10 cellular contexts compared by ENCODE assay signal in genomic region chr2:42124051-42124813, GRCh38. TPM values are rescaled to one million over a fixed set of nuclear protein-coding genes. Genes with fewer than 3 reads are reported as not detected.
DNase-seq lines count a peak whose midpoint lies in the region; ATAC-seq and TF ChIP-seq lines count a peak whose summit lies in the region.
"Had no signal": no experiment of that assay in that cellular context is flagged by ENCODE, and none has a peak within 500 bp of the region (broad histone marks: within the 10 kb centered on the region; RNA-seq: fewer than 3 reads in every experiment).

No MANE protein-coding gene starts in this region.

- CTCF ChIA-PET in CD8-positive, alpha-beta T cell (lab: Charles Lee): interaction anchor here (1.0 to 3.0 kb wide), 5 partner anchors 10 to 72 kb away, joined by 3 to 20 read pairs (median 5); no protein-coding TSS in a partner anchor

- no peak overlapping the region for H2AFZ ChIP-seq in Karpas-422 (ENCODE audit: low read length)

- no peaks in the 10 kb centered on the region for H3K9me3 ChIP-seq in CD8-positive, alpha-beta T cell (ENCODE audit: low read length)
- no peaks in the 10 kb centered on the region for H3K9me3 ChIP-seq in Karpas-422 (ENCODE audit: low read length)
- H3K9me3 ChIP-seq: vagina had no signal

- no peaks in the 10 kb centered on the region for H3K36me3 ChIP-seq in CD8-positive, alpha-beta T cell (ENCODE audit: insufficient read depth, low read length)
- H3K36me3 ChIP-seq in Karpas-422 (ENCODE audit: insufficient read depth, low read length): no peaks in the 10 kb centered on the region
- H3K36me3 ChIP-seq: vagina had no signal

- in situ Hi-C loops in astrocyte of the spinal cord (cut with HindIII; ENCODE audit: low sequenced_read_pairs): no loop called here

- no peaks in the 10 kb centered on the region for H3K27me3 Mint-ChIP-seq in CD8-positive, alpha-beta T cell (ENCODE audit: low read depth)

- H4K20me1 ChIP-seq in Karpas-422 (ENCODE audit: insufficient read depth, low read depth, low read length): no peaks in the 10 kb centered on the region

- no peak overlapping the region for H3K4me2 ChIP-seq in Karpas-422 (ENCODE audit: low read depth, low read length, poor library complexity, severe bottlenecking)

- no peaks in the 10 kb centered on the region for H3K79me2 ChIP-seq in Karpas-422 (ENCODE audit: low read length)

- peaks cover 2% of the 10 kb centered on the region for H3K9me3 Mint-ChIP-seq in CD8-positive, alpha-beta T cell

- no peaks in the 10 kb centered on the region for H3K9me2 ChIP-seq in Karpas-422 (replicated peaks; ENCODE audit: insufficient read depth, low read length)

- ATAC-seq in CD8-positive, alpha-beta T cell: peak; percentile 68
- ATAC-seq in GM19467 (IDR thresholded peaks at IDR 0.05; ENCODE audit: unreplicated experiment) (peak; percentile 43), HG03442 (IDR thresholded peaks at IDR 0.05; ENCODE audit: unreplicated experiment) (peak; percentile 52), Right ventricle myocardium inferior (no peak)

- H3K4me1 ChIP-seq in CD8-positive, alpha-beta T cell (ENCODE audit: insufficient read depth, low read length): peaks cover 60% of the 10 kb centered on the region
- peaks cover 36% of the 10 kb centered on the region for H3K4me1 ChIP-seq in Karpas-422 (ENCODE audit: low read length)

- TF ChIP-seq CTCF in CD8-positive, alpha-beta T cell (IDR thresholded peaks at IDR 0.05): no peak
- no peak for TF ChIP-seq CTCF in astrocyte of the spinal cord (IDR thresholded peaks at IDR 0.05; ENCODE audit: low read depth, low read length)

- no peak overlapping the region for H3K9ac ChIP-seq in Karpas-422 (ENCODE audit: low read length)

- H3K4me3 Mint-ChIP-seq in CD8-positive, alpha-beta T cell: peak overlapping the region; percentile 35

- H3K4me3 ChIP-seq in CD8-positive, alpha-beta T cell (ENCODE audit: low read depth, low read length): no peak overlapping the region
- H3K4me3 ChIP-seq in astrocyte of the spinal cord (ENCODE audit: low read depth, low read length): no peak overlapping the region
- no peak overlapping the region for H3K4me3 ChIP-seq in Karpas-422 (ENCODE audit: low read length)
- H3K4me3 ChIP-seq: vagina had no signal

- intact Hi-C loops in CD8-positive, alpha-beta T cell (cut with DNase I, micrococcal nuclease): loop anchor here (1.0 kb wide), 4 partner anchors 9 to 22 kb away; no protein-coding TSS in a partner anchor
- intact Hi-C loops in posterior cingulate gyrus (cut with DNase I) (no loop called here), Right ventricle myocardium inferior (cut with DNase I) (no loop called here)

- H3K4me1 Mint-ChIP-seq in CD8-positive, alpha-beta T cell (ENCODE audit: low read depth): peaks cover 60% of the 10 kb centered on the region

- no peaks in the 10 kb centered on the region for H3K27me3 ChIP-seq in CD8-positive, alpha-beta T cell (ENCODE audit: insufficient read depth, low read length)
- no peaks in the 10 kb centered on the region for H3K27me3 ChIP-seq in Karpas-422 (ENCODE audit: low read length)
- H3K27me3 ChIP-seq: vagina had no signal

- peak overlapping the region; percentile 36 for H3K27ac ChIP-seq in CD8-positive, alpha-beta T cell (ENCODE audit: low read depth, low read length)
- H3K27ac ChIP-seq in substantia nigra (ENCODE audit: low read depth, low read length, poor library complexity, severe bottlenecking) (no peak overlapping the region), Karpas-422 (ENCODE audit: low read length) (no peak overlapping the region)

- POLR2A ChIA-PET in CD8-positive, alpha-beta T cell (lab: Charles Lee): interaction anchor here (1.1 to 7.8 kb wide), 3 partner anchors 9 to 20 kb away, joined by 5 to 92 read pairs (median 17); no protein-coding TSS in a partner anchor

- peaks cover 8% of the 10 kb centered on the region for H3K36me3 Mint-ChIP-seq in CD8-positive, alpha-beta T cell

- no peak for DNase-seq in CD8-positive, alpha-beta T cell
- DNase-seq in astrocyte of the spinal cord (ENCODE audit: low read depth, low spot score) (peak; percentile 32), posterior cingulate gyrus (no peak), Right ventricle myocardium inferior (ENCODE audit: missing footprints) (no peak), substantia nigra (lab: John Stamatoyannopoulos, UW) (no peak), Karpas-422 (no peak)
- DNase-seq: NCI-H187 had no signal

- H3K27ac Mint-ChIP-seq in CD8-positive, alpha-beta T cell: peak overlapping the region; percentile 78

RNA-seq across cellular contexts. Expression of gene EML4, which starts 44.9 kb away (rescaled TPM):
- total RNA-seq in CD8-positive, alpha-beta T cell: 100 to 1,000 TPM; 224 to 240 TPM
- total RNA-seq in Right ventricle myocardium inferior: 5.6 TPM
- total RNA-seq in Karpas-422 (2014; rRNA removed; shearing (Covaris generic); ENCODE audit: low replicate concordance): 61.1 and 74.8 TPM in 2 replicates

Comparison
In these comparisons a context has a peak if more than half of its experiments do, and no peak if none do; other contexts are left out.
1. intact Hi-C loops: an anchor here in CD8-positive, alpha-beta T cell (1.0 kb wide); none called in posterior cingulate gyrus and Right ventricle myocardium inferior.